ENCODE assay signal across 11 cellular contexts in genomic region chr6:118735320-118735719, GRCh38.
DNase-seq lines count a peak whose midpoint lies in the region; ATAC-seq and TF ChIP-seq lines count a peak whose summit lies in the region.
"Had no signal": no experiment of that assay in that cellular context is flagged by ENCODE, and none has a peak within 500 bp of the region (broad histone marks: within the 10 kb centered on the region; RNA-seq: fewer than 3 reads in every experiment).

No MANE protein-coding gene starts in this region.

- H3K36me3 ChIP-seq in left ventricle myocardium inferior = no peaks in the 10 kb centered on the region
- H3K36me3 ChIP-seq in vagina = no peaks in the 10 kb centered on the region

- TF ChIP-seq CTCF in natural killer cell (IDR thresholded peaks at IDR 0.05) = peak; percentile 41
- TF ChIP-seq CTCF in left ventricle myocardium inferior (IDR thresholded peaks at IDR 0.05; ENCODE audit: borderline replicate concordance) = peak; percentile 62
- TF ChIP-seq CTCF in vagina (IDR thresholded peaks at IDR 0.05) = no peak

- H3K9me3 ChIP-seq in T-helper 17 cell (ENCODE audit: control insufficient read depth, low read length, poor library complexity, severe bottlenecking) (no peaks in the 10 kb centered on the region), left ventricle myocardium inferior (replicated peaks) (no peaks in the 10 kb centered on the region), vagina (no peaks in the 10 kb centered on the region)

- H3K36me3 Mint-ChIP-seq in natural killer cell = no peaks in the 10 kb centered on the region
- H3K36me3 Mint-ChIP-seq in natural killer cell treated with Interleukin-12 subunit alpha and Interleukin-12 subunit beta and Interleukin-15 and Interleukin-18, amount 100 ng/mL, for 72 hours = no peaks in the 10 kb centered on the region
- H3K36me3 Mint-ChIP-seq in T-helper 17 cell (ENCODE audit: low read depth) = peaks cover 5% of the 10 kb centered on the region
- H3K36me3 Mint-ChIP-seq: CD4-positive, alpha-beta memory T cell had no signal

- intact Hi-C loops in natural killer cell (cut with micrococcal nuclease) (no loop called here), left ventricle myocardium inferior (cut with micrococcal nuclease) (no loop called here), vagina (cut with DNase I) (no loop called here)

- peaks cover 0 to 7% of the 10 kb centered on the region in 2 donors for H3K4me1 Mint-ChIP-seq in natural killer cell
- peaks cover 3 to 5% of the 10 kb centered on the region in 2 donors for H3K4me1 Mint-ChIP-seq in natural killer cell treated with Interleukin-12 subunit alpha and Interleukin-12 subunit beta and Interleukin-15 and Interleukin-18, amount 100 ng/mL, for 72 hours (ENCODE audit: low read depth in 2 of 2)
- peaks cover 24% of the 10 kb centered on the region for H3K4me1 Mint-ChIP-seq in T-helper 17 cell

- H3K4me1 ChIP-seq in left ventricle myocardium inferior (peaks cover 10% of the 10 kb centered on the region), vagina (no peaks in the 10 kb centered on the region)

- H3K4me3 Mint-ChIP-seq in natural killer cell (no peak overlapping the region), T-helper 17 cell (no peak overlapping the region)
- H3K4me3 Mint-ChIP-seq in natural killer cell treated with Interleukin-12 subunit alpha and Interleukin-12 subunit beta and Interleukin-15 and Interleukin-18, amount 100 ng/mL, for 72 hours = no peak overlapping the region
- H3K4me3 Mint-ChIP-seq: CD4-positive, alpha-beta memory T cell; nephron had no signal

- H3K4me3 ChIP-seq in left ventricle myocardium inferior (no peak overlapping the region), vagina (no peak overlapping the region)

- DNase-seq in natural killer cell (no peak), T-helper 17 cell (no peak), left ventricle myocardium inferior (no peak), NCI-H1092 (lab: John Stamatoyannopoulos, UW) (no peak), middle frontal gyrus (ENCODE audit: extremely low spot score, low spot score) (no peak), vagina (ENCODE audit: extremely low spot score in 2 of 2) (no peak), NCI-H748 treated with DMSO at 0.1 percent for 48 hours (lab: John Stamatoyannopoulos, UW) (no peak)
- DNase-seq in natural killer cell treated with Interleukin-12 subunit alpha and Interleukin-12 subunit beta and Interleukin-15 and Interleukin-18, amount 100 ng/mL, for 72 hours (ENCODE audit: low spot score) = no peak

- peak in 2 of 3 donors; percentile 31 to 59 for ATAC-seq in natural killer cell
- ATAC-seq in natural killer cell treated with Interleukin-12 subunit alpha and Interleukin-12 subunit beta and Interleukin-15 and Interleukin-18, amount 100 ng/mL, for 72 hours = no peak
- ATAC-seq in T-helper 17 cell = no peak

- H3K27ac Mint-ChIP-seq in natural killer cell (peak overlapping the region in 1 of 2 donors; percentile 41), T-helper 17 cell (peak overlapping the region; percentile 80)
- H3K27ac Mint-ChIP-seq in natural killer cell treated with Interleukin-12 subunit alpha and Interleukin-12 subunit beta and Interleukin-15 and Interleukin-18, amount 100 ng/mL, for 72 hours = no peak overlapping the region
- H3K27ac Mint-ChIP-seq: nephron had no signal

- H3K27me3 Mint-ChIP-seq in natural killer cell (ENCODE audit: low read depth in 2 of 2) (peaks cover 5 to 7% of the 10 kb centered on the region in 2 donors), T-helper 17 cell (peaks cover 19% of the 10 kb centered on the region)
- peaks cover 0 to 3% of the 10 kb centered on the region in 2 donors for H3K27me3 Mint-ChIP-seq in natural killer cell treated with Interleukin-12 subunit alpha and Interleukin-12 subunit beta and Interleukin-15 and Interleukin-18, amount 100 ng/mL, for 72 hours

- no peak overlapping the region for H3K27ac ChIP-seq in left ventricle myocardium inferior (replicated peaks)
- H3K27ac ChIP-seq in vagina = no peak overlapping the region
- H3K27ac ChIP-seq: VCaP had no signal

- no peaks in the 10 kb centered on the region for H3K9me3 Mint-ChIP-seq in natural killer cell
- no peaks in the 10 kb centered on the region for H3K9me3 Mint-ChIP-seq in natural killer cell treated with Interleukin-12 subunit alpha and Interleukin-12 subunit beta and Interleukin-15 and Interleukin-18, amount 100 ng/mL, for 72 hours
- H3K9me3 Mint-ChIP-seq: nephron had no signal

- H3K27me3 ChIP-seq in left ventricle myocardium inferior (ENCODE audit: low read depth) (no peaks in the 10 kb centered on the region), vagina (no peaks in the 10 kb centered on the region)

- no peak for TF ChIP-seq POLR2A in vagina (IDR thresholded peaks at IDR 0.05)

Comparison
In these comparisons a context has a peak if more than half of its experiments do, and no peak if none do; other contexts are left out.
1. ATAC-seq: peak in natural killer cell (2 of 3); none in natural killer cell treated with Interleukin-12 subunit alpha and Interleukin-12 subunit beta and Interleukin-15 and Interleukin-18, amount 100 ng/mL, for 72 hours (0 of 2) and T-helper 17 cell (single experiment).
2. CTCF ChIP-seq: peak in natural killer cell (single experiment) and left ventricle myocardium inferior (single experiment); none in vagina (0 of 3).